ENCODE assay signal across 13 cellular contexts in the genomic region with DNA sequence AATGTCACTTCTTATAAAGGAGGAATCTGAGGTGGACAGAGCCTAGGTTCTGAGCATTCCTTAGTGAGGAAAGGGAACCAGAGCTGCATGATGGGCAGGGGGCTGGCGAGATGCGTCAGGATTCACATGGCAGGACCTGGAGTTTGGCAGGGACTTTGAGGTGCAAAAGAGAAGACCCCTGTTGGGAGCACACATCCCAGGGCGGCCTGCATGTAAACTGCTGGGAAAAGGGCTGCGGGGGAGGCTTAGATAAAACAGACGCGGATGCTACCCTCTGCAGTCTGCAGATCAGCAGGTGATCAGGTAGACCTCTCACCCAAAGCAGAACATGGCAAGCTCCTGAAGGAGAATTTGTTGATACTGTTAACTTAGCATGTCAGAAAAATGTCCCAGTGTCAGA.
DNase-seq lines count a peak whose midpoint lies in the region; ATAC-seq and TF ChIP-seq lines count a peak whose summit lies in the region.
"Had no signal": no experiment of that assay in that cellular context is flagged by ENCODE, and none has a peak within 500 bp of the region (broad histone marks: within the 10 kb centered on the region; RNA-seq: fewer than 3 reads in every experiment).

No MANE protein-coding gene starts in this region.

- TF ChIP-seq CTCF in VCaP (conservative IDR thresholded peaks at IDR 0.05) (no peak), endodermal cell (conservative IDR thresholded peaks at IDR 0.05) (no peak), brain microvascular endothelial cell (IDR thresholded peaks at IDR 0.05; ENCODE audit: low read depth, low read length, missing control alignments) (no peak)

- H3K4me3 Mint-ChIP-seq in endodermal cell, result no peak overlapping the region
- H3K4me3 Mint-ChIP-seq: CD8-positive, alpha-beta T cell had no signal

- H3K4me1 Mint-ChIP-seq in endodermal cell, result peaks cover 17% of the 10 kb centered on the region

- no peak overlapping the region for H3K27ac Mint-ChIP-seq in endodermal cell
- H3K27ac Mint-ChIP-seq: CD8-positive, alpha-beta T cell had no signal

- H3K9me3 Mint-ChIP-seq in endodermal cell, result no peaks in the 10 kb centered on the region
- H3K9me3 Mint-ChIP-seq: CD8-positive, alpha-beta T cell had no signal

- in situ Hi-C loops in brain microvascular endothelial cell (cut with HindIII; ENCODE audit: low pct_ligation_motif_present, low sequenced_read_pairs), result no loop called here

- DNase-seq in endodermal cell, result peak; percentile 66
- no peak for DNase-seq in NK-92 (lab: John Stamatoyannopoulos, UW; ENCODE audit: unreplicated experiment)
- DNase-seq in brain microvascular endothelial cell, result no peak
- DNase-seq: BE2C; CD8-positive, alpha-beta T cell; COR-L47; DMS53; GF-D8 had no signal

- no peaks in the 10 kb centered on the region for H3K27me3 Mint-ChIP-seq in endodermal cell (ENCODE audit: insufficient read depth)

- H3K27ac ChIP-seq in HUES48 (ENCODE audit: low read depth, low read length), result peak overlapping the region; percentile 14
- H3K27ac ChIP-seq in VCaP, result peak overlapping the region; percentile 86; the same call in 1 of the 2 replicates
- no peak overlapping the region for H3K27ac ChIP-seq in endodermal cell (ENCODE audit: low read depth, low read length)
- no peak overlapping the region for H3K27ac ChIP-seq in brain microvascular endothelial cell
- H3K27ac ChIP-seq: A549, C4-2B had no signal

- WGBS in endodermal cell (ENCODE audit: insufficient coverage in 1 of 2, insufficient read length in 1 of 2), 2 experiments, result 64 to 69% methylated on average over 6 of the region's 6 CpGs

- H3K4me3 ChIP-seq in HUES48 (ENCODE audit: low read depth, low read length) (no peak overlapping the region), endodermal cell (ENCODE audit: low read length) (no peak overlapping the region), brain microvascular endothelial cell (ENCODE audit: low read depth, low read length) (no peak overlapping the region)
- H3K4me3 ChIP-seq: A549 had no signal

- H3K9me3 ChIP-seq in HUES48 (ENCODE audit: control insufficient read depth, insufficient read depth, low read length), result no peaks in the 10 kb centered on the region
- no peaks in the 10 kb centered on the region for H3K9me3 ChIP-seq in endodermal cell (ENCODE audit: control insufficient read depth, low read length)
- H3K9me3 ChIP-seq: A549, BE2C had no signal

- no peaks in the 10 kb centered on the region for H3K36me3 Mint-ChIP-seq in endodermal cell (ENCODE audit: low read depth)

- H3K4me1 ChIP-seq in HUES48 (ENCODE audit: control insufficient read depth, insufficient read depth, low read length) (peaks cover 26% of the 10 kb centered on the region), endodermal cell (ENCODE audit: control insufficient read depth, insufficient read depth, low read length) (peaks cover 7% of the 10 kb centered on the region)
- H3K4me1 ChIP-seq: BE2C had no signal

- H3K9ac ChIP-seq in HUES48 (ENCODE audit: low read depth, low read length) (no peak overlapping the region), endodermal cell (ENCODE audit: extremely low read depth, low read length, poor library complexity, severe bottlenecking) (no peak overlapping the region)

- H3K36me3 ChIP-seq in HUES48 (ENCODE audit: control insufficient read depth, insufficient read depth, low read length), result no peaks in the 10 kb centered on the region
- no peaks in the 10 kb centered on the region for H3K36me3 ChIP-seq in endodermal cell (ENCODE audit: control insufficient read depth, insufficient read depth, low read length)
- no peaks in the 10 kb centered on the region for H3K36me3 ChIP-seq in brain microvascular endothelial cell (replicated peaks)
- H3K36me3 ChIP-seq: BE2C had no signal

- H3K27me3 ChIP-seq in HUES48 (ENCODE audit: control insufficient read depth, insufficient read depth, low read length) (no peaks in the 10 kb centered on the region), endodermal cell (ENCODE audit: control insufficient read depth, insufficient read depth, low read length, poor library complexity, severe bottlenecking) (no peaks in the 10 kb centered on the region), brain microvascular endothelial cell (replicated peaks) (no peaks in the 10 kb centered on the region)
- H3K27me3 ChIP-seq: BE2C had no signal

- no peak for ATAC-seq in HG03045 (IDR thresholded peaks at IDR 0.05; ENCODE audit: unreplicated experiment)
- ATAC-seq: A549; CD8-positive, alpha-beta T cell had no signal

Comparison
In these comparisons a context has a peak if more than half of its experiments do, and no peak if none do; other contexts are left out.
1. H3K27ac ChIP-seq: peak in HUES48 (single experiment) and VCaP (single experiment); none in endodermal cell (single experiment) and brain microvascular endothelial cell (single experiment).